In the genomic region with DNA sequence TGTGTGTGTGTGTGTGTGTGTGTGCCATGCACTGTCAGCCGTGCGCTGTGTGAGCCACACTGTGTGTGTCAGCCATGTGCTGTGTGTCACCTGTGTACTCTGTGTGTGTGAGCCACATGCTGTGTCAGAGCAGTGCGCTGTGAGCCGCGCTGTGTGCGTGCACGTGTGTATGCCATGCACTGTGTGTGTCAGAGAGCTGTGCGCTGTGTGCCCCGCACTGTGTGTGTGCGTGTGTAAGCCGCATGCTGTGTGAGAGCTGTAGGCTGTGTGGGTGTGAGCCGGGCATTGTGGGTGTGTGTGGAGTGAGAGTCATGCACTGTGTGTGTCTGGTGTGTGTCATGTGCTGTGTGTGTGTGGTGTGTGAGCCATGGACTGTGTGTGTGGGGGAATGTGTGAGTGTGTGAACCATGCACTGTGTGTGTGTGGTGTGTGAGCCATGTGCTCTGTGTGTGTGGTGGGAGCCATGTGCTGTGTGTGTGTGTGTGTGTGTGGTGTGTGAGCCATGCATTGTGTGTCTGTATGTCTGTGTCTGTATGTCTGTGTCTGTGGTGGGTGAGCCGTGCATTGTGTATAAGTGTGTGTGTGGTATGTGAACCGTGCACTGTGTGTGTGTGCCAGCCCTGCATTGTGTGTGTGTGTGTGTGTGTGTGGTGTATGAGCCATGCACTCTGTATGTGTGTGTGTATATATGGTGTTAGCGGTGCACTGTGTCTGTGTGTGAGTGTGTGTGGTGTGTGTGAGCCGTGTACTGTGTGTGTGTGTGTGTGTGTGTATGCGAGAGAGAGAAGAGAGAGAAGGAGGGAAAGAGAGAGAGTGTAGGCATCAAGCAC, we compare ENCODE assay signal across 1 cellular context.
TF ChIP-seq lines count a peak whose summit lies in the region.

No MANE protein-coding gene starts in this region.

TF ChIP-seq in WTC11, 78 proteins besides CTCF, POLR2A, EP300 and RAD21 (continued from another document):
- no peak for TF ChIP-seq NFATC4 (CRISPR knock-in tag; IDR thresholded peaks at IDR 0.05)
